In the genomic region with DNA sequence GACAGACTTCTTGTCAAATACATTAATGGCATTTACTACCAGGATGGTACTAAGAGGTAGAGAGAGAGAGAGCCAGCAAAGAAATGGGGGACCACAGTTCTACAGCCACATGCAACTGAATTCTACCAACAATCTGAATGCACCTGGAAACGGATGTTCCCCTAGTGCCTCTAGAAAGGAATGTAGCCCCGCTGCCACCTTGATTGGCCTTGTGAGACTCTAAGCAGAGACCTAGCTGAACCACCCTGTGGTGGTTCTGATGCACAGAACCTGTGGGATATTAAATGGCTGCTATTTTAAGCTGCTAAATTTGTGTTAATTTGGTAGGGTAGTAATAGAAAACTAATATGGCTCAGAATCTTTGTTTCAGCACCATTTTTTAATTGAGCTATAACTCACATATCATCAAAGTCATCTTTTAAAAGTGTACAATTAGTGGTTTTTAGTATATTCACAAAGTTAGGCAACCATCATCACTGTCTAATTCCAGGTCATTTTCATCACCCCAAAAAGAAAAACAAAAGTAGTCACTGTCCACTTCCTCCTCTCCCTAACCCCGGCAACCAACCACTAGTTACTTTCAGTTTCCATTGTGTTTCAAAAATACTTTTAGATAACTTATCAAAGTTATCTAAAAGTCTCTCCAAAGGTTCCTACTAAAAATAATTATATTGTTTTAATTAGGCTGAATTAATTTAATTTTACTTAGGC, we compare ENCODE assay signal across 1 cellular context.
TF ChIP-seq lines count a peak whose summit lies in the region.

No MANE protein-coding gene starts in this region.

TF ChIP-seq in HepG2, 621 proteins besides CTCF, POLR2A, EP300 and RAD21 (continued from another document):
- TF ChIP-seq ARNT2 (CRISPR knock-in tag; IDR thresholded peaks at IDR 0.05; ENCODE audit: low read depth) (no peak), ZFP82 (CRISPR knock-in tag; IDR thresholded peaks at IDR 0.05; ENCODE audit: borderline replicate concordance) (no peak), MYC (CRISPR knock-in tag; IDR thresholded peaks at IDR 0.05; ENCODE audit: borderline replicate concordance) (no peak), ZNF607 (CRISPR knock-in tag; IDR thresholded peaks at IDR 0.05; ENCODE audit: borderline replicate concordance) (no peak), ELF3 (CRISPR knock-in tag; IDR thresholded peaks at IDR 0.05) (no peak), ZNF207 (IDR thresholded peaks at IDR 0.05; ENCODE audit: borderline replicate concordance) (no peak), PHF20 (CRISPR knock-in tag; IDR thresholded peaks at IDR 0.05) (no peak), ZNF781 (CRISPR knock-in tag; IDR thresholded peaks at IDR 0.05; ENCODE audit: borderline replicate concordance, not compliant biosample characterization) (no peak), ZMYM4 (CRISPR knock-in tag; IDR thresholded peaks at IDR 0.05) (no peak), ZBTB34 (CRISPR knock-in tag; IDR thresholded peaks at IDR 0.05) (no peak), ATM (IDR thresholded peaks at IDR 0.05; ENCODE audit: borderline replicate concordance) (no peak), ZNF264 (CRISPR knock-in tag; IDR thresholded peaks at IDR 0.05) (no peak), RFX3 (CRISPR knock-in tag; IDR thresholded peaks at IDR 0.05) (no peak)
- TF ChIP-seq, protein P1, sequence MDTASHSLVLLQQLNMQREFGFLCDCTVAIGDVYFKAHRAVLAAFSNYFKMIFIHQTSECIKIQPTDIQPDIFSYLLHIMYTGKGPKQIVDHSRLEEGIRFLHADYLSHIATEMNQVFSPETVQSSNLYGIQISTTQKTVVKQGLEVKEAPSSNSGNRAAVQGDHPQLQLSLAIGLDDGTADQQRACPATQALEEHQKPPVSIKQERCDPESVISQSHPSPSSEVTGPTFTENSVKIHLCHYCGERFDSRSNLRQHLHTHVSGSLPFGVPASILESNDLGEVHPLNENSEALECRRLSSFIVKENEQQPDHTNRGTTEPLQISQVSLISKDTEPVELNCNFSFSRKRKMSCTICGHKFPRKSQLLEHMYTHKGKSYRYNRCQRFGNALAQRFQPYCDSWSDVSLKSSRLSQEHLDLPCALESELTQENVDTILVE (CRISPR knock-in tag; IDR thresholded peaks at IDR 0.05), result no peak
- TF ChIP-seq, protein P2, sequence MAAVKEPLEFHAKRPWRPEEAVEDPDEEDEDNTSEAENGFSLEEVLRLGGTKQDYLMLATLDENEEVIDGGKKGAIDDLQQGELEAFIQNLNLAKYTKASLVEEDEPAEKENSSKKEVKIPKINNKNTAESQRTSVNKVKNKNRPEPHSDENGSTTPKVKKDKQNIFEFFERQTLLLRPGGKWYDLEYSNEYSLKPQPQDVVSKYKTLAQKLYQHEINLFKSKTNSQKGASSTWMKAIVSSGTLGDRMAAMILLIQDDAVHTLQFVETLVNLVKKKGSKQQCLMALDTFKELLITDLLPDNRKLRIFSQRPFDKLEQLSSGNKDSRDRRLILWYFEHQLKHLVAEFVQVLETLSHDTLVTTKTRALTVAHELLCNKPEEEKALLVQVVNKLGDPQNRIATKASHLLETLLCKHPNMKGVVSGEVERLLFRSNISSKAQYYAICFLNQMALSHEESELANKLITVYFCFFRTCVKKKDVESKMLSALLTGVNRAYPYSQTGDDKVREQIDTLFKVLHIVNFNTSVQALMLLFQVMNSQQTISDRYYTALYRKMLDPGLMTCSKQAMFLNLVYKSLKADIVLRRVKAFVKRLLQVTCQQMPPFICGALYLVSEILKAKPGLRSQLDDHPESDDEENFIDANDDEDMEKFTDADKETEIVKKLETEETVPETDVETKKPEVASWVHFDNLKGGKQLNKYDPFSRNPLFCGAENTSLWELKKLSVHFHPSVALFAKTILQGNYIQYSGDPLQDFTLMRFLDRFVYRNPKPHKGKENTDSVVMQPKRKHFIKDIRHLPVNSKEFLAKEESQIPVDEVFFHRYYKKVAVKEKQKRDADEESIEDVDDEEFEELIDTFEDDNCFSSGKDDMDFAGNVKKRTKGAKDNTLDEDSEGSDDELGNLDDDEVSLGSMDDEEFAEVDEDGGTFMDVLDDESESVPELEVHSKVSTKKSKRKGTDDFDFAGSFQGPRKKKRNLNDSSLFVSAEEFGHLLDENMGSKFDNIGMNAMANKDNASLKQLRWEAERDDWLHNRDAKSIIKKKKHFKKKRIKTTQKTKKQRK (IDR thresholded peaks at IDR 0.05; ENCODE audit: low read length), result no peak
